19 cellular contexts compared by ENCODE assay signal in the genomic region with DNA sequence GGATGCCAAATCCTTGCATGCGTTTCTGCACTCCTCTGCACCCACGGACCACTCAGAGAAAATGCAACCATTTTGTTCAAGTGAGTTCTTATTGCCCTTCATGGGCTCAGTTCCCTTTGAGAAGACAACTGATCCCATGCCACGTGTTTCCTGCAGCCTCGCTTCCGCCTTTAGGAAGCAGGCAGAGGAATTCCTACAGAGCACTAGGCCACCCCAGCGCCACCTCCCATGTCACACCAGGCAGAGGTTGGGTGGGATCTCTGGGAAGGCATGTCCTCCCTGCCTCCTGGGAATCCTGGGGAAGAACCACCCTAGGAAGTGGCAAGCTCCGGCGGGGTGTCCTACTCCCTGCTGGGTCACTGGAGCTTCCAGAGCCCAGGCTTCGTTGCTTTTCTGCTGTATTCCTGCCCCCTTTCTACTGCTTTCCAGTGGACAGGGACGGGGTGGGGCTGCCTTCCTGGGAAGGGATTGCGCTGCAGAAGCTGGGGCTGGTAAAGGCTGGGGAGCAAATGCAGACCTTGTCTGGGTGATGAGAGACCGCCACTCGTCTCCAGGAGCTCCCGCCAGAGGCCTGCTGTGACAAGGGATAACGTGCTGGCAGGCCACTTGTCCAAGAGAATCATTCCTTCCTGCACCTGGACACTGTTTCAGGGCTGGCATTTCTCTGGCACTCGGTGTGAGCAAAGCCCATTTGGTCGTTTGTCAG.
DNase-seq lines count a peak whose midpoint lies in the region; ATAC-seq, FAIRE-seq and TF ChIP-seq lines count a peak whose summit lies in the region.
"Had no signal": no experiment of that assay in that cellular context is flagged by ENCODE, and none has a peak within 500 bp of the region (broad histone marks: within the 10 kb centered on the region; RNA-seq: fewer than 3 reads in every experiment).

No MANE protein-coding gene starts in this region.

- H3K4me3 ChIP-seq in A673 (ENCODE audit: low read depth, low read length, poor library complexity, severe bottlenecking) (no peak overlapping the region), H1 (ENCODE audit: extremely low read depth in 1 of 4, insufficient read depth in 2 of 4, low read depth in 3 of 4, low read length in 4 of 4) (no peak overlapping the region), Caco-2 (ENCODE audit: low read depth, low read length) (no peak overlapping the region), left lung (no peak overlapping the region), OCI-LY7 (ENCODE audit: low read depth, low read length, poor library complexity, severe bottlenecking) (no peak overlapping the region)

- peak overlapping the region; percentile 52 for H3K18ac ChIP-seq in H1 (ENCODE audit: extremely low read depth, low read length)

- no peaks in the 10 kb centered on the region for H3K79me1 ChIP-seq in H1 (ENCODE audit: low read depth, low read length)

- H2AFZ ChIP-seq in H1 (ENCODE audit: low read length) (no peak overlapping the region), OCI-LY7 (ENCODE audit: low read length) (no peak overlapping the region)

- H3K4me1 ChIP-seq in A673 (ENCODE audit: insufficient read depth, low read length, poor library complexity, severe bottlenecking) (peaks cover 46% of the 10 kb centered on the region), H1 (replicated peaks in 1 of 4; ENCODE audit: control insufficient read depth in 3 of 4, insufficient read depth in 4 of 4, low read length in 3 of 4) (peaks cover 7 to 15% (median 11%) of the 10 kb centered on the region in 4 experiments), Caco-2 (no peaks in the 10 kb centered on the region), left lung (no peaks in the 10 kb centered on the region), OCI-LY7 (ENCODE audit: insufficient read depth, low read length, poor library complexity, severe bottlenecking) (no peaks in the 10 kb centered on the region)

- no peaks in the 10 kb centered on the region for H3K36me3 ChIP-seq in A673 (ENCODE audit: insufficient read depth, low read length, poor library complexity, severe bottlenecking)
- H3K36me3 ChIP-seq in H1 (ENCODE audit: control insufficient read depth in 2 of 4, insufficient read depth in 4 of 4, low read length in 3 of 4), result no peaks in the 10 kb centered on the region
- no peaks in the 10 kb centered on the region for H3K36me3 ChIP-seq in Caco-2 (ENCODE audit: control insufficient read depth, insufficient read depth, low read length)
- H3K36me3 ChIP-seq in left lung, result no peaks in the 10 kb centered on the region
- H3K36me3 ChIP-seq in OCI-LY7 (ENCODE audit: insufficient read depth, low read length), result no peaks in the 10 kb centered on the region

- intact Hi-C loops in A673 (cut with micrococcal nuclease; ENCODE audit: unreplicated experiment) (loop anchor here (10.0 kb wide), 2 partner anchors 182 to 352 kb away; no protein-coding TSS in a partner anchor), Caco-2 (cut with micrococcal nuclease; ENCODE audit: unreplicated experiment) (no loop called here), left lung (cut with DNase I) (no loop called here), OCI-LY7 (cut with micrococcal nuclease; ENCODE audit: unreplicated experiment) (no loop called here)

- peak overlapping the region; percentile 22 for H4K91ac ChIP-seq in H1 (replicated peaks; ENCODE audit: insufficient read length, low read length)

- H3K27ac ChIP-seq in A673 (ENCODE audit: low read depth, low read length, poor library complexity, severe bottlenecking), result peak overlapping the region; percentile 64
- no peak overlapping the region for H3K27ac ChIP-seq in H1 (ENCODE audit: low read depth, low read length)
- no peak overlapping the region for H3K27ac ChIP-seq in left lung
- no peak overlapping the region for H3K27ac ChIP-seq in OCI-LY7 (ENCODE audit: low read depth, low read length, poor library complexity, severe bottlenecking)
- H3K27ac ChIP-seq: C4-2B, RWPE1 had no signal

- H3K14ac ChIP-seq in H1 (ENCODE audit: insufficient read length), result no peak overlapping the region

- H4K20me1 ChIP-seq in H1 (replicated peaks in 1 of 2; ENCODE audit: control insufficient read depth in 1 of 2, insufficient read depth in 2 of 2, low read length in 2 of 2) (no peaks in the 10 kb centered on the region), OCI-LY7 (ENCODE audit: insufficient read depth, low read length) (no peaks in the 10 kb centered on the region)

- H3K4ac ChIP-seq in H1 (replicated peaks; ENCODE audit: insufficient read length, low read depth, low read length), result no peak overlapping the region

- no peak for ATAC-seq in left lung

- POLR2A ChIA-PET in A673 (lab: Charles Lee; ENCODE audit: low non-redundant PET), result no interaction called here
- POLR2A ChIA-PET in H1 (lab: Charles Lee; ENCODE audit: partially characterized antibody), result interaction anchor here (1.4 kb wide), 1 partner anchor 9 kb away, joined by 4 read pairs; no protein-coding TSS in a partner anchor
- POLR2A ChIA-PET in Caco-2 (lab: Charles Lee), result no interaction called here
- POLR2A ChIA-PET in OCI-LY7 (lab: Charles Lee), result no interaction called here

- H4K5ac ChIP-seq in H1 (ENCODE audit: insufficient read length, low read depth, low read length), result no peak overlapping the region

- no peak overlapping the region for H4K8ac ChIP-seq in H1 (ENCODE audit: extremely low read depth, insufficient read depth, low read length)

- H3K4me1 Mint-ChIP-seq in osteocyte (ENCODE audit: unreplicated experiment), result peaks cover 49% of the 10 kb centered on the region
- no peaks in the 10 kb centered on the region for H3K4me1 Mint-ChIP-seq in Caco-2 (ENCODE audit: low read depth, unreplicated experiment)

- no peak for TF ChIP-seq EP300 in H1 (IDR thresholded peaks at IDR 0.05; ENCODE audit: borderline replicate concordance in 1 of 2, low read depth in 2 of 2, low read length in 2 of 2)

- no peak for TF ChIP-seq POLR2A in H1 (IDR thresholded peaks at IDR 0.05; ENCODE audit: control extremely low read depth in 1 of 2, low read depth in 2 of 2, low read length in 2 of 2)

- H3K23me2 ChIP-seq in H1 (ENCODE audit: low read depth, low read length), result no peaks in the 10 kb centered on the region; the same call in 1 of the 2 replicates

- H3K27ac Mint-ChIP-seq in osteocyte (ENCODE audit: unreplicated experiment) (peak overlapping the region; percentile 85), Caco-2 (ENCODE audit: unreplicated experiment) (no peak overlapping the region)

- H3K9ac ChIP-seq in H1 (replicated peaks in 1 of 4; ENCODE audit: extremely low read depth in 1 of 4, low read depth in 3 of 4, low read length in 3 of 4), result no peak overlapping the region

- no peak overlapping the region for H3K56ac ChIP-seq in H1 (replicated peaks; ENCODE audit: insufficient read length, low read depth, low read length)

- no peak for FAIRE-seq in H1 (lab: Jason Lieb, UNC)
- FAIRE-seq: GM18507 had no signal

- peak overlapping the region; percentile 91; the same call in 1 of the 2 replicates for H2BK20ac ChIP-seq in H1 (ENCODE audit: low read length)

- no peak for TF ChIP-seq CTCF in A673 (conservative IDR thresholded peaks at IDR 0.05; ENCODE audit: low read depth, low read length)
- TF ChIP-seq CTCF in H1 (IDR thresholded peaks at IDR 0.05; ENCODE audit: control extremely low read depth in 1 of 3, insufficient read depth in 1 of 3, low read depth in 1 of 3, low read length in 3 of 3), result no peak
- TF ChIP-seq CTCF in osteocyte (IDR thresholded peaks at IDR 0.05), result no peak
- TF ChIP-seq CTCF in Caco-2 (IDR thresholded peaks at IDR 0.05; ENCODE audit: insufficient read depth in 1 of 2, low read depth in 1 of 2, low read length in 1 of 2, severe bottlenecking in 1 of 2, unreplicated experiment in 1 of 2), result no peak
- TF ChIP-seq CTCF in left lung (IDR thresholded peaks at IDR 0.05), result no peak
- TF ChIP-seq CTCF in OCI-LY7 (conservative IDR thresholded peaks at IDR 0.05; ENCODE audit: low read length), result no peak

- H3K27me3 ChIP-seq in A673 (replicated peaks; ENCODE audit: insufficient read depth, low read depth, low read length, poor library complexity) (no peaks in the 10 kb centered on the region), H1 (replicated peaks in 1 of 4; ENCODE audit: control insufficient read depth in 3 of 4, extremely low read depth in 1 of 4, insufficient read depth in 3 of 4, low read length in 3 of 4) (no peaks in the 10 kb centered on the region; a peak in 3 of 7 replicates), Caco-2 (replicated peaks; ENCODE audit: control insufficient read depth, insufficient read depth, low read length) (no peaks in the 10 kb centered on the region), left lung (peaks cover 0 to 6% of the 10 kb centered on the region in 2 donors)

- CTCF ChIA-PET in A673 (lab: Charles Lee), result interaction anchor here (0.6 kb wide), 1 partner anchor 15 kb away, joined by 3 read pairs; no protein-coding TSS in a partner anchor
- CTCF ChIA-PET in H1 (lab: Charles Lee; ENCODE audit: partially characterized antibody), result interaction anchor here (0.9 to 2.1 kb wide), 4 partner anchors 11 to 247 kb away, joined by 3 to 8 read pairs (median 3); no protein-coding TSS in a partner anchor
- CTCF ChIA-PET in Caco-2 (lab: Charles Lee), result no interaction called here
- CTCF ChIA-PET in OCI-LY7 (lab: Charles Lee; ENCODE audit: unreplicated experiment), result no interaction called here

- H2BK12ac ChIP-seq in H1 (ENCODE audit: low read depth, low read length), result peak overlapping the region; percentile 77; the same call in 1 of the 2 replicates

- H3K9me3 ChIP-seq in A673 (ENCODE audit: low read depth, low read length, poor library complexity, severe bottlenecking), result no peaks in the 10 kb centered on the region
- H3K9me3 ChIP-seq in H1 (ENCODE audit: insufficient read depth in 2 of 2, low read depth in 1 of 2, low read length in 1 of 2), result no peaks in the 10 kb centered on the region
- no peaks in the 10 kb centered on the region for H3K9me3 ChIP-seq in Caco-2
- H3K9me3 ChIP-seq in left lung, result peaks cover 0 to 9% of the 10 kb centered on the region in 2 donors
- no peaks in the 10 kb centered on the region for H3K9me3 ChIP-seq in OCI-LY7 (ENCODE audit: low read length)

- H3K27me3 Mint-ChIP-seq in osteocyte (ENCODE audit: unreplicated experiment) (no peaks in the 10 kb centered on the region), Caco-2 (ENCODE audit: insufficient read depth, unreplicated experiment) (peaks cover 12% of the 10 kb centered on the region)

- H3K36me3 Mint-ChIP-seq in osteocyte (ENCODE audit: unreplicated experiment), result peaks cover 2% of the 10 kb centered on the region
- H3K36me3 Mint-ChIP-seq in Caco-2 (ENCODE audit: insufficient read depth, unreplicated experiment), result no peaks in the 10 kb centered on the region

- no peak overlapping the region for H3K4me2 ChIP-seq in H1 (ENCODE audit: insufficient read depth in 1 of 2, low read depth in 2 of 2, low read length in 2 of 2)
- H3K4me2 ChIP-seq in OCI-LY7 (ENCODE audit: low read length), result no peak overlapping the region

- H2BK5ac ChIP-seq in H1 (ENCODE audit: low read depth, low read length), result peak overlapping the region; percentile 58; the same call in 1 of the 2 replicates

- H2BK120ac ChIP-seq in H1 (replicated peaks; ENCODE audit: low read depth, low read length), result peak overlapping the region; percentile 24

- DNase-seq in NCI-H345 (lab: John Stamatoyannopoulos, UW) (peak; percentile 21), NCI-H345 treated with DMSO at 0.1 percent for 48 hours (lab: John Stamatoyannopoulos, UW; ENCODE audit: unreplicated experiment) (no peak), A673 (ENCODE audit: low spot score) (no peak), H1 (ENCODE audit: low read depth in 1 of 2, low spot score in 2 of 2) (peak in 1 of 2 experiments; percentile 30), osteocyte (ENCODE audit: extremely low spot score, unreplicated experiment) (peak; percentile 65), Caco-2 (no peak), left lung (no peak), OCI-LY7 (ENCODE audit: low spot score) (no peak)
- DNase-seq: 8988T, DMS53, H7, Karpas-422, MM.1S, NCI-H1105, NCI-H1694 treated with DMSO at 0.1 percent for 48 hours, NCI-H510A treated with DMSO at 0.1 percent for 48 hours had no signal

- no peaks in the 10 kb centered on the region for H3K9me2 ChIP-seq in OCI-LY7 (ENCODE audit: insufficient read depth, low read length)

- H3K23ac ChIP-seq in H1 (ENCODE audit: insufficient read length), result no peak overlapping the region

- BruUV-seq in A673 (replicated peaks; lab: Mats Ljungman, UMichigan) (no TSS peak), Caco-2 (replicated peaks; lab: Mats Ljungman, UMichigan) (no TSS peak), OCI-LY7 (replicated peaks; lab: Mats Ljungman, UMichigan) (no TSS peak)

- H3K9me3 Mint-ChIP-seq in osteocyte (ENCODE audit: unreplicated experiment) (peaks cover 7% of the 10 kb centered on the region), Caco-2 (ENCODE audit: unreplicated experiment) (no peaks in the 10 kb centered on the region)

- H2BK15ac ChIP-seq in H1 (ENCODE audit: low read length), result peak overlapping the region; percentile 62; the same call in 1 of the 2 replicates

- 90% methylated on average over 17 of the region's 17 CpGs; no CpG with 5 or more reads in 1 of the 2 experiments for WGBS in H1 (ENCODE audit: extremely low coverage in 1 of 2, insufficient coverage in 1 of 2, insufficient read length in 1 of 2, insufficient replicate concordance in 2 of 2, low coverage in 1 of 2, low lambda C conversion rate in 2 of 2, missing lambda C conversion rate in 1 of 2), 2 experiments

- no peaks in the 10 kb centered on the region for H3K79me2 ChIP-seq in H1 (ENCODE audit: control insufficient read depth in 1 of 2, insufficient read depth in 2 of 2, low read length in 2 of 2)
- H3K79me2 ChIP-seq in OCI-LY7 (ENCODE audit: insufficient read depth, low read depth, low read length), result no peaks in the 10 kb centered on the region

- H2AK5ac ChIP-seq in H1 (ENCODE audit: low read depth, low read length), result no peak overlapping the region

- no peak for TF ChIP-seq RAD21 in H1 (IDR thresholded peaks at IDR 0.05 in 1 of 2, conservative IDR thresholded peaks at IDR 0.05 in 1 of 2; ENCODE audit: low read depth in 2 of 2, low read length in 2 of 2)

- H3K4me3 Mint-ChIP-seq in osteocyte (ENCODE audit: unreplicated experiment) (no peak overlapping the region), Caco-2 (ENCODE audit: unreplicated experiment) (no peak overlapping the region)

Comparison
In these comparisons a context has a peak if more than half of its experiments do, and no peak if none do; other contexts are left out.
1. DNase-seq: peak in NCI-H345 (single experiment) and osteocyte (single experiment); none in NCI-H345 treated with DMSO at 0.1 percent for 48 hours (single experiment), A673 (single experiment), Caco-2 (0 of 2), left lung (0 of 2) and OCI-LY7 (single experiment).
2. CTCF ChIA-PET loops: an anchor here in A673 (0.6 kb wide) and H1 (0.9 to 2.1 kb wide); none called in Caco-2 and OCI-LY7.